Comparison of ENCODE assay signal across 1 cellular context in the genomic region with DNA sequence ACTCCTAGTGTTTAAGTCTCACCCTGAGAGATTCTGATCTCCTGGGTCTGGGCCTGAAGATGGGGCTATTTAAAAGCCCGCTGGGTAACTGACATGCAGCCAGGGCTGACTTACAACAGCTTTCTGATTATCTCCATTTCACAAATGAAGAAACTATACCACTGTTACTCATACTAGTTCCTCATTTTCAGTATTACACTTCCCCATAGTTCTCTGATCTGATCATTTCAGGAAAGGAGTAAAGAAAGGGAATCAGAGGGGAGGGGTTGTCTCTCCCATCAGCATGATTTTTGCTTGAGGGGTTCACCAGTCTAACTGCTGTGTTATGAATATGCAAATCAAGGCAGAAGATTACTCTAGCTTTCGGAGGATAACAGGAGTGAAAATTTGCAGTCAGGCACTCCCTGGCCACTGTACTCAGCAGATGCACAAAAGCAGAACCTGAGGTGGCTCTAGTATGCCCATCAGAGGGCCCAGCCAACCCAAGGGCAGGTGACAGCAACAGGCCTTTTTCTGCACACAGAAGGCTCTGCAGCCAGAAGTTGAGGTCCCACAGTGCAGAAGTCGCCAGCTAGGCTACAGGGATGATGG.
TF ChIP-seq lines count a peak whose summit lies in the region.

No MANE protein-coding gene starts in this region.

TF ChIP-seq in GM23338, 12 proteins besides CTCF, POLR2A, EP300 and RAD21 (continued from another document):
- no peak for TF ChIP-seq ZNF462 (CRISPR knock-in tag; IDR thresholded peaks at IDR 0.05)
- TF ChIP-seq JUNB (IDR thresholded peaks at IDR 0.05; ENCODE audit: unreplicated experiment) = no peak
- TF ChIP-seq ZNF331 (CRISPR knock-in tag; IDR thresholded peaks at IDR 0.05; ENCODE audit: low read depth) = no peak
- TF ChIP-seq EZH2 (IDR thresholded peaks at IDR 0.05; ENCODE audit: low read depth, unreplicated experiment) = no peak
- no peak for TF ChIP-seq NANOG (IDR thresholded peaks at IDR 0.05; ENCODE audit: borderline replicate concordance)
- no peak for TF ChIP-seq STAT1 (IDR thresholded peaks at IDR 0.05; ENCODE audit: unreplicated experiment)
- no peak for TF ChIP-seq POLR2AphosphoS5 (IDR thresholded peaks at IDR 0.05; ENCODE audit: low read depth)
- no peak for TF ChIP-seq CREB1 (CRISPR knock-in tag; IDR thresholded peaks at IDR 0.05; ENCODE audit: low read depth)
- no peak for TF ChIP-seq EZH2phosphoT487 (IDR thresholded peaks at IDR 0.05; ENCODE audit: unreplicated experiment)
